Comparison of ENCODE assay signal across 28 cellular contexts in the genomic region with DNA sequence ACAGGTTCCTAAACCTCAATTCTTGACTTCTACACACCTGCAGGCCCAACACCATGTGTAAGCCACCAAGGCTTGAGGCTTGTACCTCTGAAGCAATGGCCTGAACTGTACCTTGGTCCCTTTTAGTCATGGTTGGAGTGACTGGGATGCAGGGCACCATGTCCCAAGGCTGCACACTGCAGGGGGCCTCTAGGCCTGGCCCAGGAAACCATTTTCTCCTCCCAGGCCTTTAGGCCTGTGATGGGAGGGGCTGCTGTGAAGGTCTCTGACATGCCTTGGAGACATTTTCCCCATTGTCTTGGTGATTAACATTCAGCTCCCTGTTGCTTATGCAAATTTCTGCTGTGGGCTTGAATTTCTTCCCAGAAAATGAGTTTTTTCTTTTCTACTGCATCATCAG.
A peak's percentile ranks its signal among the peaks of the same experiment; 100 is the strongest.
DNase-seq lines count a peak whose midpoint lies in the region; ATAC-seq, FAIRE-seq and TF ChIP-seq lines count a peak whose summit lies in the region.
"Had no signal": no experiment of that assay in that cellular context is flagged by ENCODE, and none has a peak within 500 bp of the region (broad histone marks: within the 10 kb centered on the region; RNA-seq: fewer than 3 reads in every experiment).

No MANE protein-coding gene starts in this region.

- no peak for ATAC-seq in A549
- ATAC-seq: GM12878 had no signal

- no peaks in the 10 kb centered on the region for H3K4me1 ChIP-seq in A549
- no peaks in the 10 kb centered on the region for H3K4me1 ChIP-seq in HEK293 (ENCODE audit: control insufficient read depth, insufficient read depth, low read length)
- H3K4me1 ChIP-seq in NT2/D1 (ENCODE audit: insufficient read depth, insufficient read length): no peaks in the 10 kb centered on the region
- no peaks in the 10 kb centered on the region for H3K4me1 ChIP-seq in endodermal cell (ENCODE audit: control insufficient read depth, insufficient read depth, low read length)
- H3K4me1 ChIP-seq: BE2C, BLaER1 had no signal

- TF ChIP-seq RAD21 in A549 (conservative IDR thresholded peaks at IDR 0.05 in 1 of 2, IDR thresholded peaks at IDR 0.05 in 1 of 2): no peak

- no peaks in the 10 kb centered on the region for H3K4me1 Mint-ChIP-seq in endodermal cell
- H3K4me1 Mint-ChIP-seq: CD4-positive, alpha-beta memory T cell; CD4-positive, CD25-positive, alpha-beta regulatory T cell; CD8-positive, alpha-beta memory T cell had no signal

- peaks cover 26% of the 10 kb centered on the region for H3K9me3 Mint-ChIP-seq in endodermal cell
- H3K9me3 Mint-ChIP-seq: CD4-positive, CD25-positive, alpha-beta regulatory T cell; CD8-positive, alpha-beta memory T cell had no signal

- H3K4me3 ChIP-seq in A549: no peak overlapping the region
- no peak overlapping the region for H3K4me3 ChIP-seq in HEK293 (ENCODE audit: low read depth, low read length)
- H3K4me3 ChIP-seq in NT2/D1 (ENCODE audit: insufficient read length, low read depth): no peak overlapping the region
- no peak overlapping the region for H3K4me3 ChIP-seq in endodermal cell (ENCODE audit: low read length)
- H3K4me3 ChIP-seq in H7 (ENCODE audit: insufficient read depth, low read depth, low read length): no peak overlapping the region
- H3K4me3 ChIP-seq: BLaER1, GM12878 had no signal

- DNase-seq in A549 (ENCODE audit: low read depth in 1 of 2, low spot score in 1 of 2) (no peak), NT2/D1 (ENCODE audit: low read depth, low spot score) (peak; percentile 30), endodermal cell (peak; percentile 33), T-helper 2 cell (no peak), H7 (no peak), NCI-H446 (lab: John Stamatoyannopoulos, UW) (no peak), NCI-H1694 treated with DMSO at 0.1 percent for 48 hours (lab: John Stamatoyannopoulos, UW) (no peak)
- DNase-seq: ACHN; BE2C; C1 segment of cervical spinal cord; CD4-positive, alpha-beta memory T cell; CD4-positive, CD25-positive, alpha-beta regulatory T cell; CD8-positive, alpha-beta memory T cell; COR-L47; DMS 273 treated with DMSO at 0.1 percent for 48 hours; DMS153; DMS53; DMS79; DND-41; EL; GDM1 had no signal

- no peak overlapping the region for H3K9ac ChIP-seq in NT2/D1 (ENCODE audit: insufficient read length, low read depth)
- H3K9ac ChIP-seq in endodermal cell (ENCODE audit: extremely low read depth, low read length, poor library complexity, severe bottlenecking): no peak overlapping the region
- H3K9ac ChIP-seq: BLaER1 had no signal

- no peaks in the 10 kb centered on the region for H3K36me3 ChIP-seq in HEK293 (ENCODE audit: control insufficient read depth in 2 of 2, insufficient read depth in 1 of 2, low read length in 2 of 2)
- H3K36me3 ChIP-seq in NT2/D1 (ENCODE audit: insufficient read depth, insufficient read length, low read length): no peaks in the 10 kb centered on the region
- H3K36me3 ChIP-seq in endodermal cell (ENCODE audit: control insufficient read depth, insufficient read depth, low read length): no peaks in the 10 kb centered on the region
- H3K36me3 ChIP-seq in H7 (replicated peaks; ENCODE audit: control insufficient read depth, insufficient read depth, low read length): no peaks in the 10 kb centered on the region
- H3K36me3 ChIP-seq: BE2C, BLaER1 had no signal

- POLR2A ChIA-PET in A549 (lab: Yijun Ruan, JAX): no interaction called here
- POLR2A ChIA-PET in HEK293 (lab: Yijun Ruan, JAX): no interaction called here

- no peak overlapping the region for H3K4me3 Mint-ChIP-seq in endodermal cell
- H3K4me3 Mint-ChIP-seq: CD14-positive monocyte; CD4-positive, alpha-beta memory T cell; CD4-positive, CD25-positive, alpha-beta regulatory T cell; CD8-positive, alpha-beta memory T cell had no signal

- H3K27ac ChIP-seq in A549: no peak overlapping the region
- no peak overlapping the region for H3K27ac ChIP-seq in HEK293 (ENCODE audit: extremely low read depth, low read depth, low read length)
- H3K27ac ChIP-seq in endodermal cell (ENCODE audit: low read depth, low read length): no peak overlapping the region
- H3K27ac ChIP-seq: 22Rv1, BLaER1 had no signal

- H3K27me3 ChIP-seq in NT2/D1 (ENCODE audit: insufficient read depth, insufficient read length) (no peaks in the 10 kb centered on the region), endodermal cell (ENCODE audit: control insufficient read depth, insufficient read depth, low read length, poor library complexity, severe bottlenecking) (no peaks in the 10 kb centered on the region), H7 (ENCODE audit: control insufficient read depth, insufficient read depth, low read length) (no peaks in the 10 kb centered on the region)
- H3K27me3 ChIP-seq: BE2C, BLaER1 had no signal

- CTCF ChIA-PET in A549 (lab: Yijun Ruan, JAX): no interaction called here
- CTCF ChIA-PET in HEK293 (lab: Yijun Ruan, JAX): interaction anchor here (0.8 kb wide), 1 partner anchor 853 kb away, joined by 3 read pairs; no protein-coding TSS in a partner anchor

- H3K4me2 ChIP-seq in A549: no peak overlapping the region
- H3K4me2 ChIP-seq: BLaER1 had no signal

- TF ChIP-seq CTCF in A549 (IDR thresholded peaks at IDR 0.05): no peak
- no peak for TF ChIP-seq CTCF in HEK293 (tag by site-specific recombination; IDR thresholded peaks at IDR 0.05)
- TF ChIP-seq CTCF in endodermal cell (conservative IDR thresholded peaks at IDR 0.05): no peak

- H3K9me3 ChIP-seq in A549 (peaks cover 7% of the 10 kb centered on the region; the same call in 2 of the 3 replicates), HEK293 (ENCODE audit: control insufficient read depth, insufficient read depth, low read depth, low read length) (no peaks in the 10 kb centered on the region), NT2/D1 (ENCODE audit: insufficient read depth, low read length) (peaks cover 23% of the 10 kb centered on the region; the same call in 1 of the 2 replicates), endodermal cell (ENCODE audit: control insufficient read depth, low read length) (peaks cover 6% of the 10 kb centered on the region)
- H3K9me3 ChIP-seq: BE2C had no signal

- no peak overlapping the region for H3K27ac Mint-ChIP-seq in endodermal cell
- H3K27ac Mint-ChIP-seq: CD14-positive monocyte; CD4-positive, alpha-beta memory T cell; CD4-positive, CD25-positive, alpha-beta regulatory T cell; CD8-positive, alpha-beta memory T cell had no signal

- TF ChIP-seq POLR2A in A549 (IDR thresholded peaks at IDR 0.05; ENCODE audit: low read length): no peak

- no peak for FAIRE-seq in A549 (lab: Jason Lieb, UNC)
- FAIRE-seq: GM12878, GM12892, GM18507 had no signal

- H3K27me3 Mint-ChIP-seq in endodermal cell (ENCODE audit: insufficient read depth): peaks cover 2% of the 10 kb centered on the region

- H3K36me3 Mint-ChIP-seq in endodermal cell (ENCODE audit: low read depth): no peaks in the 10 kb centered on the region
- H3K36me3 Mint-ChIP-seq: CD14-positive monocyte; CD4-positive, alpha-beta memory T cell; CD4-positive, CD25-positive, alpha-beta regulatory T cell; CD8-positive, alpha-beta memory T cell had no signal

- no peak for TF ChIP-seq EP300 in A549 (IDR thresholded peaks at IDR 0.05)

TF ChIP-seq in A549, 52 proteins besides CTCF, POLR2A, EP300 and RAD21:
- TF ChIP-seq HOXB13 (CRISPR knock-in tag; IDR thresholded peaks at IDR 0.05; ENCODE audit: low read depth) (no peak), ZFP36 (IDR thresholded peaks at IDR 0.05; ENCODE audit: borderline replicate concordance, partially characterized antibody) (peak; percentile 57)

TF ChIP-seq in HEK293, 187 proteins besides CTCF, POLR2A, EP300 and RAD21:
- TF ChIP-seq ZNF423 (tag by site-specific recombination; IDR thresholded peaks at IDR 0.05) (no peak), TRIM28 (IDR thresholded peaks at IDR 0.05; ENCODE audit: borderline replicate concordance, low read length) (peak; percentile 50; the same call in 1 of the 2 replicates), ZNF350 (tag by site-specific recombination; IDR thresholded peaks at IDR 0.05) (no peak), REPIN1 (tag by site-specific recombination; IDR thresholded peaks at IDR 0.05; ENCODE audit: low read depth) (no peak), ZNF585B (tag by site-specific recombination; IDR thresholded peaks at IDR 0.05) (peak; percentile 100), ZNF571 (tag by site-specific recombination; IDR thresholded peaks at IDR 0.05) (no peak), ZNF404 (tag by site-specific recombination; IDR thresholded peaks at IDR 0.05) (no peak), GLIS2 (tag by site-specific recombination; IDR thresholded peaks at IDR 0.05) (no peak), SP7 (tag by site-specific recombination; IDR thresholded peaks at IDR 0.05) (no peak), ZNF169 (tag by site-specific recombination; IDR thresholded peaks at IDR 0.05) (no peak)
- TF ChIP-seq, protein P1, sequence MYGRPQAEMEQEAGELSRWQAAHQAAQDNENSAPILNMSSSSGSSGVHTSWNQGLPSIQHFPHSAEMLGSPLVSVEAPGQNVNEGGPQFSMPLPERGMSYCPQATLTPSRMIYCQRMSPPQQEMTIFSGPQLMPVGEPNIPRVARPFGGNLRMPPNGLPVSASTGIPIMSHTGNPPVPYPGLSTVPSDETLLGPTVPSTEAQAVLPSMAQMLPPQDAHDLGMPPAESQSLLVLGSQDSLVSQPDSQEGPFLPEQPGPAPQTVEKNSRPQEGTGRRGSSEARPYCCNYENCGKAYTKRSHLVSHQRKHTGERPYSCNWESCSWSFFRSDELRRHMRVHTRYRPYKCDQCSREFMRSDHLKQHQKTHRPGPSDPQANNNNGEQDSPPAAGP (tag by site-specific recombination; IDR thresholded peaks at IDR 0.05): no peak
- TF ChIP-seq, protein P2, sequence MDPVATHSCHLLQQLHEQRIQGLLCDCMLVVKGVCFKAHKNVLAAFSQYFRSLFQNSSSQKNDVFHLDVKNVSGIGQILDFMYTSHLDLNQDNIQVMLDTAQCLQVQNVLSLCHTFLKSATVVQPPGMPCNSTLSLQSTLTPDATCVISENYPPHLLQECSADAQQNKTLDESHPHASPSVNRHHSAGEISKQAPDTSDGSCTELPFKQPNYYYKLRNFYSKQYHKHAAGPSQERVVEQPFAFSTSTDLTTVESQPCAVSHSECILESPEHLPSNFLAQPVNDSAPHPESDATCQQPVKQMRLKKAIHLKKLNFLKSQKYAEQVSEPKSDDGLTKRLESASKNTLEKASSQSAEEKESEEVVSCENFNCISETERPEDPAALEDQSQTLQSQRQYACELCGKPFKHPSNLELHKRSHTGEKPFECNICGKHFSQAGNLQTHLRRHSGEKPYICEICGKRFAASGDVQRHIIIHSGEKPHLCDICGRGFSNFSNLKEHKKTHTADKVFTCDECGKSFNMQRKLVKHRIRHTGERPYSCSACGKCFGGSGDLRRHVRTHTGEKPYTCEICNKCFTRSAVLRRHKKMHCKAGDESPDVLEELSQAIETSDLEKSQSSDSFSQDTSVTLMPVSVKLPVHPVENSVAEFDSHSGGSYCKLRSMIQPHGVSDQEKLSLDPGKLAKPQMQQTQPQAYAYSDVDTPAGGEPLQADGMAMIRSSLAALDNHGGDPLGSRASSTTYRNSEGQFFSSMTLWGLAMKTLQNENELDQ (tag by site-specific recombination; IDR thresholded peaks at IDR 0.05; ENCODE audit: low read depth): no peak

Comparison
In these comparisons a context has a peak if more than half of its experiments do, and no peak if none do; other contexts are left out.
1. DNase-seq: peak in NT2/D1 (single experiment) and endodermal cell (single experiment); none in A549 (0 of 2), T-helper 2 cell (0 of 5), H7 (single experiment), NCI-H446 (0 of 2) and NCI-H1694 treated with DMSO at 0.1 percent for 48 hours (single experiment).